ENCODE assay signal across 17 cellular contexts in genomic region chr7:75646551-75647102, GRCh38.
"Had no signal": no experiment of that assay in that cellular context is flagged by ENCODE, and none has a peak within 500 bp of the region (broad histone marks: within the 10 kb centered on the region; RNA-seq: fewer than 3 reads in every experiment).

No MANE protein-coding gene starts in this region.

- H3K27me3 ChIP-seq: gastroesophageal sphincter, testis, upper lobe of left lung had no signal

- H3K9me3 ChIP-seq: gastroesophageal sphincter, testis, upper lobe of left lung had no signal

- H3K4me3 ChIP-seq: gastroesophageal sphincter, left ventricle myocardium inferior, smooth muscle cell, testis, upper lobe of left lung had no signal

- DNase-seq: activated B cell treated with CpG ODN at 0.5 μM for 24 hours; activated CD4-positive, alpha-beta T cell treated with anti-CD3 and anti-CD28 coated beads for 48 hours; activated CD8-positive, alpha-beta memory T cell treated with anti-CD3 and anti-CD28 coated beads, Interleukin-2, amount 50 U/mL, for 4 hours; activated CD8-positive, alpha-beta T cell treated with anti-CD3 and anti-CD28 coated beads, Interleukin-2, amount 10 ng/mL, durations not matched to agents 7 days and 5 days; activated gamma-delta T cell; activated T-cell treated with anti-CD3 and anti-CD28 coated beads, Interleukin-2, amount 50 U/mL, for 48 hours; islet precursor cell; left ventricle myocardium inferior; occipital lobe; right cardiac atrium; T-helper 17 cell; testis; upper lobe of left lung had no signal

- H3K27ac ChIP-seq: gastroesophageal sphincter, left ventricle myocardium inferior, testis, upper lobe of left lung had no signal

- H3K36me3 ChIP-seq: left ventricle myocardium inferior, upper lobe of left lung had no signal

- ATAC-seq: activated CD8-positive, alpha-beta T cell treated with anti-CD3 and anti-CD28 coated beads, Interleukin-2, amount 10 ng/mL, durations not matched to agents 7 days and 5 days; activated naive CD4-positive, alpha-beta T cell treated with anti-CD3 and anti-CD28 coated beads, Interleukin-2, amount 50 U/mL, for 72 hours; gastroesophageal sphincter; natural killer cell treated with Interleukin-12 subunit alpha and Interleukin-12 subunit beta and Interleukin-15 and Interleukin-18, amount 100 ng/mL, for 72 hours; right cardiac atrium; T-helper 17 cell had no signal
